Comparison of ENCODE assay signal across 1 cellular context in genomic region chr1:1165900-1166421, GRCh38.
TF ChIP-seq lines count a peak whose summit lies in the region.

No MANE protein-coding gene starts in this region.

TF ChIP-seq in HCT116, 20 proteins besides CTCF, POLR2A, EP300 and RAD21:
- TF ChIP-seq EZH2phosphoT487 (IDR thresholded peaks at IDR 0.05; ENCODE audit: borderline replicate concordance) (no peak), MAX (IDR thresholded peaks at IDR 0.05) (no peak), FOSL1 (IDR thresholded peaks at IDR 0.05; ENCODE audit: low read depth) (no peak), POLR2AphosphoS5 (IDR thresholded peaks at IDR 0.05; ENCODE audit: low read depth, low read length) (no peak), YY1 (IDR thresholded peaks at IDR 0.05; ENCODE audit: extremely low read depth, insufficient replicate concordance, low read depth, low read length) (no peak), TCF7L2 (IDR thresholded peaks at IDR 0.05; ENCODE audit: borderline replicate concordance, extremely low read depth, insufficient read depth, insufficient read length) (no peak), ELF1 (IDR thresholded peaks at IDR 0.05; ENCODE audit: borderline replicate concordance, low read depth) (no peak), SP1 (IDR thresholded peaks at IDR 0.05; ENCODE audit: low read depth) (no peak), SRF (IDR thresholded peaks at IDR 0.05; ENCODE audit: low read depth) (no peak), ZBTB33 (IDR thresholded peaks at IDR 0.05; ENCODE audit: extremely low read depth, insufficient replicate concordance, low read length) (no peak), SIN3A (IDR thresholded peaks at IDR 0.05; ENCODE audit: low read depth) (no peak), CBX3 (IDR thresholded peaks at IDR 0.05; ENCODE audit: low read depth) (no peak), JUND (IDR thresholded peaks at IDR 0.05) (no peak), ZFX (IDR thresholded peaks at IDR 0.05) (no peak)
- TF ChIP-seq, protein P1, sequence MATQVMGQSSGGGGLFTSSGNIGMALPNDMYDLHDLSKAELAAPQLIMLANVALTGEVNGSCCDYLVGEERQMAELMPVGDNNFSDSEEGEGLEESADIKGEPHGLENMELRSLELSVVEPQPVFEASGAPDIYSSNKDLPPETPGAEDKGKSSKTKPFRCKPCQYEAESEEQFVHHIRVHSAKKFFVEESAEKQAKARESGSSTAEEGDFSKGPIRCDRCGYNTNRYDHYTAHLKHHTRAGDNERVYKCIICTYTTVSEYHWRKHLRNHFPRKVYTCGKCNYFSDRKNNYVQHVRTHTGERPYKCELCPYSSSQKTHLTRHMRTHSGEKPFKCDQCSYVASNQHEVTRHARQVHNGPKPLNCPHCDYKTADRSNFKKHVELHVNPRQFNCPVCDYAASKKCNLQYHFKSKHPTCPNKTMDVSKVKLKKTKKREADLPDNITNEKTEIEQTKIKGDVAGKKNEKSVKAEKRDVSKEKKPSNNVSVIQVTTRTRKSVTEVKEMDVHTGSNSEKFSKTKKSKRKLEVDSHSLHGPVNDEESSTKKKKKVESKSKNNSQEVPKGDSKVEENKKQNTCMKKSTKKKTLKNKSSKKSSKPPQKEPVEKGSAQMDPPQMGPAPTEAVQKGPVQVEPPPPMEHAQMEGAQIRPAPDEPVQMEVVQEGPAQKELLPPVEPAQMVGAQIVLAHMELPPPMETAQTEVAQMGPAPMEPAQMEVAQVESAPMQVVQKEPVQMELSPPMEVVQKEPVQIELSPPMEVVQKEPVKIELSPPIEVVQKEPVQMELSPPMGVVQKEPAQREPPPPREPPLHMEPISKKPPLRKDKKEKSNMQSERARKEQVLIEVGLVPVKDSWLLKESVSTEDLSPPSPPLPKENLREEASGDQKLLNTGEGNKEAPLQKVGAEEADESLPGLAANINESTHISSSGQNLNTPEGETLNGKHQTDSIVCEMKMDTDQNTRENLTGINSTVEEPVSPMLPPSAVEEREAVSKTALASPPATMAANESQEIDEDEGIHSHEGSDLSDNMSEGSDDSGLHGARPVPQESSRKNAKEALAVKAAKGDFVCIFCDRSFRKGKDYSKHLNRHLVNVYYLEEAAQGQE (IDR thresholded peaks at IDR 0.05; ENCODE audit: low read depth): no peak
TF ChIP-seq in HCT116: peak in this region for 0.
